In genomic region chr17:64974750-64975317, GRCh38 we compare ENCODE assay signal across 8 cellular contexts. TPM values are rescaled to one million over a fixed set of nuclear protein-coding genes. Genes with fewer than 3 reads are reported as not detected.
DNase-seq lines count a peak whose midpoint lies in the region; ATAC-seq and TF ChIP-seq lines count a peak whose summit lies in the region.

No MANE protein-coding gene starts in this region.

- no peaks in the 10 kb centered on the region for H3K9me3 ChIP-seq in CD4-positive, alpha-beta memory T cell (ENCODE audit: control insufficient read depth in 1 of 2, low read length in 2 of 2)
- H3K9me3 ChIP-seq in HEK293 (ENCODE audit: control insufficient read depth, insufficient read depth, low read depth, low read length) (no peaks in the 10 kb centered on the region), iPS DF 6.9 (ENCODE audit: control insufficient read depth, insufficient read depth, low read length) (no peaks in the 10 kb centered on the region)

- peaks cover 0 to 18% of the 10 kb centered on the region in 2 donors for H3K36me3 Mint-ChIP-seq in CD4-positive, alpha-beta memory T cell
- H3K36me3 Mint-ChIP-seq in activated B cell treated with CpG ODN at 0.5 μM for 24 hours (ENCODE audit: low read depth) = peaks cover 3% of the 10 kb centered on the region
- H3K36me3 Mint-ChIP-seq in stimulated activated naive B cell treated with anti-CD40 and anti-IgM and Interleukin-4, amounts not matched to agents 10 μg/mL and 1 μg/mL and 100 μg/mL, for 72 hours = peaks cover 0 to 6% of the 10 kb centered on the region in 2 donors

- H3K9me3 Mint-ChIP-seq in CD4-positive, alpha-beta memory T cell = peaks cover 0 to 4% (median 0%) of the 10 kb centered on the region in 8 donors
- no peaks in the 10 kb centered on the region for H3K9me3 Mint-ChIP-seq in activated B cell treated with CpG ODN at 0.5 μM for 24 hours
- no peaks in the 10 kb centered on the region for H3K9me3 Mint-ChIP-seq in stimulated activated naive B cell treated with anti-CD40 and anti-IgM and Interleukin-4, amounts not matched to agents 10 μg/mL and 1 μg/mL and 100 μg/mL, for 72 hours

- peak overlapping the region; percentile 93 for H3K27ac ChIP-seq in CD4-positive, alpha-beta memory T cell (ENCODE audit: low read depth, low read length)
- H3K27ac ChIP-seq in HEK293 (ENCODE audit: extremely low read depth, low read depth, low read length) (peak overlapping the region; percentile 94), iPS DF 6.9 (ENCODE audit: low read length) (no peak overlapping the region)

- H3K4me1 ChIP-seq in CD4-positive, alpha-beta memory T cell (ENCODE audit: insufficient read depth, low read length) = peaks cover 45% of the 10 kb centered on the region
- H3K4me1 ChIP-seq in HEK293 (ENCODE audit: control insufficient read depth, insufficient read depth, low read length) (peaks cover 3% of the 10 kb centered on the region; the same call in 1 of the 2 replicates), iPS DF 6.9 (ENCODE audit: control insufficient read depth, insufficient read depth, low read length) (no peaks in the 10 kb centered on the region)

- H3K36me3 ChIP-seq in CD4-positive, alpha-beta memory T cell (ENCODE audit: insufficient read depth, low read length) = no peaks in the 10 kb centered on the region
- H3K36me3 ChIP-seq in HEK293 (ENCODE audit: control insufficient read depth in 2 of 2, insufficient read depth in 1 of 2, low read length in 2 of 2) = peaks cover 12 to 29% of the 10 kb centered on the region in 2 experiments
- H3K36me3 ChIP-seq in iPS DF 6.9 (ENCODE audit: control insufficient read depth, insufficient read depth, low read length) = no peaks in the 10 kb centered on the region

- H3K27me3 ChIP-seq in CD4-positive, alpha-beta memory T cell (ENCODE audit: insufficient read depth, low read length) = no peaks in the 10 kb centered on the region
- H3K27me3 ChIP-seq in iPS DF 6.9 (ENCODE audit: control insufficient read depth, insufficient read depth, low read length) = no peaks in the 10 kb centered on the region

- peak overlapping the region; percentile 98 to 100 (median 99) for H3K27ac Mint-ChIP-seq in CD4-positive, alpha-beta memory T cell
- peak overlapping the region; percentile 99 for H3K27ac Mint-ChIP-seq in activated B cell treated with CpG ODN at 0.5 μM for 24 hours
- peak overlapping the region; percentile 97 for H3K27ac Mint-ChIP-seq in stimulated activated naive B cell treated with anti-CD40 and anti-IgM and Interleukin-4, amounts not matched to agents 10 μg/mL and 1 μg/mL and 100 μg/mL, for 72 hours

- H3K4me3 ChIP-seq in CD4-positive, alpha-beta memory T cell (ENCODE audit: low read length in 2 of 2) = peak overlapping the region; percentile 20 to 83
- H3K4me3 ChIP-seq in HEK293 (ENCODE audit: low read depth, low read length) = peak overlapping the region; percentile 72
- peak overlapping the region; percentile 71 for H3K4me3 ChIP-seq in iPS DF 6.9 (ENCODE audit: low read length)

- no peaks in the 10 kb centered on the region for H3K27me3 Mint-ChIP-seq in CD4-positive, alpha-beta memory T cell
- no peaks in the 10 kb centered on the region for H3K27me3 Mint-ChIP-seq in activated B cell treated with CpG ODN at 0.5 μM for 24 hours
- no peaks in the 10 kb centered on the region for H3K27me3 Mint-ChIP-seq in stimulated activated naive B cell treated with anti-CD40 and anti-IgM and Interleukin-4, amounts not matched to agents 10 μg/mL and 1 μg/mL and 100 μg/mL, for 72 hours

- TF ChIP-seq CTCF in HEK293 (tag by site-specific recombination; IDR thresholded peaks at IDR 0.05) (no peak), activated B cell treated with CpG ODN at 0.5 μM for 24 hours (IDR thresholded peaks at IDR 0.05) (no peak)

- intact Hi-C loops in CD4-positive, alpha-beta memory T cell (cut with micrococcal nuclease) = loop anchor here (1.0 to 2.0 kb wide), 4 partner anchors 9 to 81 kb away; partner anchors contain the start of gene GNA13
- intact Hi-C loops in activated B cell treated with CpG ODN at 0.5 μM for 24 hours (cut with micrococcal nuclease) = loop anchor here (1.0 to 2.0 kb wide), 9 partner anchors 9 to 1218 kb away; partner anchors contain the start of genes CEP112, GNA13 and LRRC37A3

- ATAC-seq in activated B cell treated with CpG ODN at 0.5 μM for 24 hours (ENCODE audit: low read depth) = no peak
- ATAC-seq in stimulated activated naive B cell treated with anti-CD40 and anti-IgM and Interleukin-4, amounts not matched to agents 10 μg/mL and 1 μg/mL and 100 μg/mL, for 72 hours (replicated peaks) = peak; percentile 64 to 68

- POLR2A ChIA-PET in CD4-positive, alpha-beta memory T cell (lab: Charles Lee; ENCODE audit: partially characterized antibody) = interaction anchor here (0.8 to 3.5 kb wide), 30 partner anchors 7 to 469 kb away, joined by 3 to 183 read pairs (median 8); partner anchors contain the start of genes CEP95, DDX5, GNA13 and LRRC37A3
- POLR2A ChIA-PET in HEK293 (lab: Yijun Ruan, JAX) (interaction anchor here (0.6 to 1.9 kb wide), 9 partner anchors 11 to 424 kb away, joined by 3 to 9 read pairs (median 4); partner anchors contain the start of genes GNA13 and LRRC37A3), activated B cell treated with CpG ODN at 0.5 μM for 24 hours (lab: Charles Lee) (interaction anchor here (0.9 to 3.4 kb wide), 28 partner anchors 9 to 828 kb away, joined by 3 to 130 read pairs (median 5); partner anchors contain the start of genes GNA13, LRRC37A3 and RGS9)

- H3K4me3 Mint-ChIP-seq in CD4-positive, alpha-beta memory T cell = peak overlapping the region; percentile 91 to 99 (median 94)
- peak overlapping the region; percentile 92 for H3K4me3 Mint-ChIP-seq in activated B cell treated with CpG ODN at 0.5 μM for 24 hours
- H3K4me3 Mint-ChIP-seq in stimulated activated naive B cell treated with anti-CD40 and anti-IgM and Interleukin-4, amounts not matched to agents 10 μg/mL and 1 μg/mL and 100 μg/mL, for 72 hours = peak overlapping the region; percentile 83

- WGBS in iPS DF 6.9 (ENCODE audit: insufficient coverage, insufficient read length) = no CpG with 5 or more reads among the region's 9 CpGs

- H3K4me1 Mint-ChIP-seq in CD4-positive, alpha-beta memory T cell = peaks cover 32 to 69% (median 43%) of the 10 kb centered on the region in 4 donors
- peaks cover 61% of the 10 kb centered on the region for H3K4me1 Mint-ChIP-seq in activated B cell treated with CpG ODN at 0.5 μM for 24 hours
- peaks cover 42 to 60% of the 10 kb centered on the region in 2 donors for H3K4me1 Mint-ChIP-seq in stimulated activated naive B cell treated with anti-CD40 and anti-IgM and Interleukin-4, amounts not matched to agents 10 μg/mL and 1 μg/mL and 100 μg/mL, for 72 hours

- CTCF ChIA-PET in CD4-positive, alpha-beta memory T cell (lab: Charles Lee; ENCODE audit: partially characterized antibody) = interaction anchor here (0.7 to 2.5 kb wide), 9 partner anchors 7 to 223 kb away, joined by 3 to 16 read pairs (median 3); partner anchors contain the start of genes GNA13 and LRRC37A3
- CTCF ChIA-PET in HEK293 (lab: Yijun Ruan, JAX) (interaction anchor here (0.7 to 1.3 kb wide), 4 partner anchors 12 to 160 kb away, joined by 3 to 5 read pairs (median 4); no protein-coding TSS in a partner anchor), activated B cell treated with CpG ODN at 0.5 μM for 24 hours (lab: Charles Lee) (interaction anchor here (0.7 to 2.7 kb wide), 5 partner anchors 11 to 125 kb away, joined by 3 to 17 read pairs (median 3); partner anchors contain the start of gene GNA13)

- no peak for DNase-seq in CD4-positive, alpha-beta memory T cell
- DNase-seq in activated B cell treated with CpG ODN at 0.5 μM for 24 hours (no peak), iPS DF 6.9 (ENCODE audit: low read depth, low spot score) (no peak), COLO829 (ENCODE audit: low spot score) (no peak), germinal center (ENCODE audit: low spot score) (no peak), AG08395 (ENCODE audit: low spot score) (no peak)
- no peak for DNase-seq in stimulated activated naive B cell treated with anti-CD40 and anti-IgM and Interleukin-4, amounts not matched to agents 10 μg/mL and 1 μg/mL and 100 μg/mL, for 72 hours

TF ChIP-seq in HEK293, 187 proteins besides CTCF, POLR2A, EP300 and RAD21 (continues in another document):
- TF ChIP-seq ZBTB44 (tag by site-specific recombination; IDR thresholded peaks at IDR 0.05) (no peak), ZSCAN30 (tag by site-specific recombination; IDR thresholded peaks at IDR 0.05) (no peak), PRDM1 (tag by site-specific recombination; IDR thresholded peaks at IDR 0.05) (0 out of 2 replicates have a peak, but pooled peaks have one; percentile 39), KLF17 (tag by site-specific recombination; IDR thresholded peaks at IDR 0.05) (no peak), MZF1 (tag by site-specific recombination; IDR thresholded peaks at IDR 0.05; ENCODE audit: borderline replicate concordance) (0 out of 2 replicates have a peak, but pooled peaks have one; percentile 40)

RNA-seq across cellular contexts. Expression of gene LRRC37A3, which starts 55.6 kb away (rescaled TPM):
- 10 to 100 TPM; 36.4 to 42.8 TPM for total RNA-seq in CD4-positive, alpha-beta memory T cell
- polyA plus RNA-seq in CD4-positive, alpha-beta memory T cell = 1 to 10 TPM in 1 of 2 donors, under 1 TPM in 1; 0.60 to 2.5 TPM
- total RNA-seq in activated B cell treated with CpG ODN at 0.5 μM for 24 hours = 28.4 and 38.2 TPM in 2 replicates
